In the genomic region with DNA sequence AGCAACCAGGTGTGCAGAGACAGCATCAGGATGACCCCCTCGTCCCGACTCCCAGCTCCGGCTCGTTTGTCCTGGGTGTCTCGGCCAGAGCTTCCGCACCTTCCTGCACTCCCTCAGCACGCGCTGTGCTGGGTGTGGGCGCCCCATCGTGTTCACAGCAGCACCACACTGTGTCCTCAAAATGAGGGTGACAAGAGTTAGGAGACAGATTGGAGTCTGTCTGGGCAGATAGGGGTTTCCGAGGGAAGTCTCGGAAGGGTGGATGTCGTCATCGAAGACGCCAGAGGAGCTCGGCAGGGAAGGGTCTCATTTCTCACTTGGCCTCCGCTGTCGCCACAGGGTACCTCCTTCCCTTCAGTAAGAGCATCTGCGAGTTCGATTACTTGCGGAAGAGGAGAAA, we compare ENCODE assay signal across 1 cellular context.
TF ChIP-seq lines count a peak whose summit lies in the region.

No MANE protein-coding gene starts in this region.

TF ChIP-seq in H1, 55 proteins besides CTCF, POLR2A, EP300 and RAD21:
- no peak for TF ChIP-seq TAF1 (IDR thresholded peaks at IDR 0.05; ENCODE audit: low read depth, low read length)
